12 cellular contexts compared by ENCODE assay signal in genomic region chr2:95333888-95334338, GRCh38. TPM values are rescaled to one million over a fixed set of nuclear protein-coding genes. Genes with fewer than 3 reads are reported as not detected.
DNase-seq lines count a peak whose midpoint lies in the region; ATAC-seq, FAIRE-seq and TF ChIP-seq lines count a peak whose summit lies in the region.
"Had no signal": no experiment of that assay in that cellular context is flagged by ENCODE, and none has a peak within 500 bp of the region (broad histone marks: within the 10 kb centered on the region; RNA-seq: fewer than 3 reads in every experiment).

No MANE protein-coding gene starts in this region.

- H3K9me3 Mint-ChIP-seq in activated T-helper 2 cell treated with anti-CD3 and anti-CD28 coated beads, Interferon-gamma antibody, Interleukin-2, Interleukin-4, amounts not matched to agents 10 μg/mL and 5 μg/mL and 100 μg/mL, durations not matched to agents 14 hours and 24 hours and 36 hours, result no peaks in the 10 kb centered on the region

- no peaks in the 10 kb centered on the region for H3K27me3 ChIP-seq in MG63
- H3K27me3 ChIP-seq in pancreas, result no peaks in the 10 kb centered on the region
- no peaks in the 10 kb centered on the region for H3K27me3 ChIP-seq in H7 (ENCODE audit: control insufficient read depth, insufficient read depth, low read length)

- H3K9me3 ChIP-seq in MG63, result no peaks in the 10 kb centered on the region
- no peaks in the 10 kb centered on the region for H3K9me3 ChIP-seq in pancreas

- intact Hi-C loops in pancreas (cut with DNase I), result no loop called here
- intact Hi-C loops in activated T-helper 2 cell treated with anti-CD3 and anti-CD28 coated beads, Interferon-gamma antibody, Interleukin-2, Interleukin-4, amounts not matched to agents 10 μg/mL and 5 μg/mL and 100 μg/mL, durations not matched to agents 14 hours and 24 hours and 36 hours (cut with micrococcal nuclease), result no loop called here

- H3K27me3 Mint-ChIP-seq in activated T-helper 2 cell treated with anti-CD3 and anti-CD28 coated beads, Interferon-gamma antibody, Interleukin-2, Interleukin-4, amounts not matched to agents 10 μg/mL and 5 μg/mL and 100 μg/mL, durations not matched to agents 14 hours and 24 hours and 36 hours (ENCODE audit: low read depth), result peaks cover 5% of the 10 kb centered on the region
- H3K27me3 Mint-ChIP-seq: activated B cell treated with CpG ODN at 0.5 μM for 24 hours had no signal

- no peak overlapping the region for H3K4me3 Mint-ChIP-seq in activated T-helper 2 cell treated with anti-CD3 and anti-CD28 coated beads, Interferon-gamma antibody, Interleukin-2, Interleukin-4, amounts not matched to agents 10 μg/mL and 5 μg/mL and 100 μg/mL, durations not matched to agents 14 hours and 24 hours and 36 hours (ENCODE audit: low read depth)
- H3K4me3 Mint-ChIP-seq: activated B cell treated with CpG ODN at 0.5 μM for 24 hours had no signal

- H3K27ac Mint-ChIP-seq in activated T-helper 2 cell treated with anti-CD3 and anti-CD28 coated beads, Interferon-gamma antibody, Interleukin-2, Interleukin-4, amounts not matched to agents 10 μg/mL and 5 μg/mL and 100 μg/mL, durations not matched to agents 14 hours and 24 hours and 36 hours, result no peak overlapping the region
- H3K27ac Mint-ChIP-seq: activated B cell treated with CpG ODN at 0.5 μM for 24 hours had no signal

- H3K36me3 ChIP-seq in MG63 (no peaks in the 10 kb centered on the region), pancreas (no peaks in the 10 kb centered on the region), H7 (replicated peaks; ENCODE audit: control insufficient read depth, insufficient read depth, low read length) (no peaks in the 10 kb centered on the region)

- WGBS in pancreas, 2 donors, result 61 to 73% methylated on average over 11 of the region's 11 CpGs

- no peak for FAIRE-seq in pancreas (lab: Jason Lieb, UNC)

- no peaks in the 10 kb centered on the region for H3K4me1 ChIP-seq in pancreas

- ATAC-seq in pancreas, result peak; percentile 61 to 72 (median 70)

- no peaks in the 10 kb centered on the region for H3K4me1 Mint-ChIP-seq in activated T-helper 2 cell treated with anti-CD3 and anti-CD28 coated beads, Interferon-gamma antibody, Interleukin-2, Interleukin-4, amounts not matched to agents 10 μg/mL and 5 μg/mL and 100 μg/mL, durations not matched to agents 14 hours and 24 hours and 36 hours (ENCODE audit: low read depth)
- H3K4me1 Mint-ChIP-seq: activated B cell treated with CpG ODN at 0.5 μM for 24 hours had no signal

- no peak overlapping the region for H3K27ac ChIP-seq in pancreas
- no peak overlapping the region for H3K27ac ChIP-seq in caudate nucleus (ENCODE audit: low read depth, low read length)
- H3K27ac ChIP-seq: HL-60 had no signal

- H3K36me3 Mint-ChIP-seq in activated T-helper 2 cell treated with anti-CD3 and anti-CD28 coated beads, Interferon-gamma antibody, Interleukin-2, Interleukin-4, amounts not matched to agents 10 μg/mL and 5 μg/mL and 100 μg/mL, durations not matched to agents 14 hours and 24 hours and 36 hours (ENCODE audit: low read depth), result no peaks in the 10 kb centered on the region

- H3K4me3 ChIP-seq in MG63 (no peak overlapping the region), epithelial cell of esophagus (ENCODE audit: low read length) (no peak overlapping the region), pancreas (no peak overlapping the region), H7 (ENCODE audit: insufficient read depth, low read depth, low read length) (no peak overlapping the region)

- DNase-seq in COLO829 (ENCODE audit: low spot score) (peak; percentile 91), MG63 (peak; percentile 96), epithelial cell of esophagus (ENCODE audit: low read depth) (peak; percentile 79), pancreas (peak in 4 of 6 donors; percentile 37 to 70 (median 46)), H7 (no peak), caudate nucleus (lab: John Stamatoyannopoulos, UW) (no peak)
- no peak for DNase-seq in activated T-helper 2 cell treated with anti-CD3 and anti-CD28 coated beads, Interferon-gamma antibody, Interleukin-2, Interleukin-4, amounts not matched to agents 10 μg/mL and 5 μg/mL and 100 μg/mL, durations not matched to agents 14 hours and 24 hours and 36 hours (ENCODE audit: low spot score)
- no peak for DNase-seq in activated naive CD4-positive, alpha-beta T cell treated with anti-CD3 and anti-CD28 coated beads, Interleukin-2, amount 50 U/mL, for 16 hours
- DNase-seq: activated B cell treated with CpG ODN at 0.5 μM for 24 hours; NCI-H524 treated with DMSO at 0.1 percent for 48 hours; stimulated activated naive CD4-positive, alpha-beta T cell treated with Interleukin-2 at 50 U/mL for 16 hours had no signal

- no peak for TF ChIP-seq CTCF in epithelial cell of esophagus (IDR thresholded peaks at IDR 0.05; ENCODE audit: insufficient read depth, low read depth, low read length, missing control alignments)
- TF ChIP-seq CTCF in pancreas (IDR thresholded peaks at IDR 0.05), result no peak

RNA-seq across cellular contexts. Expression of gene KCNIP3, which starts 36.8 kb away (rescaled TPM):
- total RNA-seq in MG63 (2014; rRNA removed; shearing (Covaris generic); ENCODE audit: low replicate concordance), result 7.7 and 14.1 TPM in 2 replicates
- 1 to 10 TPM; 3.5 to 7.5 (median 3.6) TPM for total RNA-seq in pancreas
- polyA plus RNA-seq in pancreas, result 1 to 10 TPM; 3.5 to 4.5 TPM
- 0.48 and 3.2 TPM in 2 replicates for total RNA-seq in H7 (2014; rRNA removed; shearing (Covaris generic))
- total RNA-seq in activated T-helper 2 cell treated with anti-CD3 and anti-CD28 coated beads, Interferon-gamma antibody, Interleukin-2, Interleukin-4, amounts not matched to agents 10 μg/mL and 5 μg/mL and 100 μg/mL, durations not matched to agents 14 hours and 24 hours and 36 hours, result 0.21 and 0.39 TPM in 2 replicates
- total RNA-seq: activated B cell treated with CpG ODN at 0.5 μM for 24 hours had no signal

RNA-seq across cellular contexts. Expression of gene PROM2, which starts 59.7 kb away (rescaled TPM):
- total RNA-seq in MG63 (2014; rRNA removed; shearing (Covaris generic); ENCODE audit: low replicate concordance), result 2.0 and 2.3 TPM in 2 replicates
- total RNA-seq in pancreas, result 10 to 100 TPM in 5 of 6 donors, 1 to 10 TPM in 1; 9.5 to 20.4 (median 12.8) TPM
- polyA plus RNA-seq in pancreas, result 10 to 100 TPM in 1 of 2 donors, 1 to 10 TPM in 1; 8.3 to 12.5 TPM
- 1.1 and 1.8 TPM in 2 replicates for total RNA-seq in H7 (2014; rRNA removed; shearing (Covaris generic))
- total RNA-seq in activated T-helper 2 cell treated with anti-CD3 and anti-CD28 coated beads, Interferon-gamma antibody, Interleukin-2, Interleukin-4, amounts not matched to agents 10 μg/mL and 5 μg/mL and 100 μg/mL, durations not matched to agents 14 hours and 24 hours and 36 hours, result 0.59 and 1.1 TPM in 2 replicates

Comparison
In these comparisons a context has a peak if more than half of its experiments do, and no peak if none do; other contexts are left out.
1. DNase-seq: peak in COLO829 (single experiment), MG63 (single experiment), epithelial cell of esophagus (single experiment) and pancreas (4 of 6); none in H7 (single experiment), activated T-helper 2 cell treated with anti-CD3 and anti-CD28 coated beads, Interferon-gamma antibody, Interleukin-2, Interleukin-4, amounts not matched to agents 10 μg/mL and 5 μg/mL and 100 μg/mL, durations not matched to agents 14 hours and 24 hours and 36 hours (single experiment), caudate nucleus (0 of 61) and activated naive CD4-positive, alpha-beta T cell treated with anti-CD3 and anti-CD28 coated beads, Interleukin-2, amount 50 U/mL, for 16 hours (single experiment).